7 cellular contexts compared by ENCODE assay signal in genomic region chr7:23273141-23273599, GRCh38. TPM values are rescaled to one million over a fixed set of nuclear protein-coding genes. Genes with fewer than 3 reads are reported as not detected.
DNase-seq lines count a peak whose midpoint lies in the region; ATAC-seq lines count a peak whose summit lies in the region.

No MANE protein-coding gene starts in this region.

- H3K27me3 ChIP-seq in skeletal muscle satellite cell (ENCODE audit: control insufficient read depth, insufficient read depth, low read length): no peaks in the 10 kb centered on the region

- H3K4me2 ChIP-seq in skeletal muscle satellite cell (ENCODE audit: low read length): peak overlapping the region; percentile 33

- H3K9me3 Mint-ChIP-seq in activated naive CD8-positive, alpha-beta T cell treated with anti-CD3 and anti-CD28 coated beads, Interleukin-2, amount 50 U/mL, for 24 hours: no peaks in the 10 kb centered on the region

- no peaks in the 10 kb centered on the region for H3K9me3 ChIP-seq in skeletal muscle satellite cell (replicated peaks; ENCODE audit: low read length)

- DNase-seq in NCI-H1436 treated with DMSO at 0.1 percent for 48 hours (lab: John Stamatoyannopoulos, UW) (peak; percentile 84), SW480 (ENCODE audit: low spot score) (peak; percentile 96), hepatic stellate cell (ENCODE audit: low spot score) (peak; percentile 61)
- DNase-seq in activated naive CD8-positive, alpha-beta T cell treated with anti-CD3 and anti-CD28 coated beads, Interleukin-2, amount 50 U/mL, for 24 hours: peak; percentile 94

- H3K27me3 Mint-ChIP-seq in activated naive CD8-positive, alpha-beta T cell treated with anti-CD3 and anti-CD28 coated beads, Interleukin-2, amount 50 U/mL, for 24 hours: peaks cover 10% of the 10 kb centered on the region

- H3K36me3 ChIP-seq in skeletal muscle satellite cell (ENCODE audit: insufficient read depth, low read length): peaks cover 15% of the 10 kb centered on the region

- H3K36me3 Mint-ChIP-seq in activated naive CD8-positive, alpha-beta T cell treated with anti-CD3 and anti-CD28 coated beads, Interleukin-2, amount 50 U/mL, for 24 hours (ENCODE audit: low read depth): no peaks in the 10 kb centered on the region

- no peak overlapping the region for H3K4me3 ChIP-seq in skeletal muscle satellite cell (ENCODE audit: low read length)

- peak overlapping the region; percentile 21 for H3K27ac Mint-ChIP-seq in activated naive CD8-positive, alpha-beta T cell treated with anti-CD3 and anti-CD28 coated beads, Interleukin-2, amount 50 U/mL, for 24 hours

- H3K4me1 Mint-ChIP-seq in activated naive CD8-positive, alpha-beta T cell treated with anti-CD3 and anti-CD28 coated beads, Interleukin-2, amount 50 U/mL, for 24 hours: peaks cover 16% of the 10 kb centered on the region

- H3K4me3 Mint-ChIP-seq in activated naive CD8-positive, alpha-beta T cell treated with anti-CD3 and anti-CD28 coated beads, Interleukin-2, amount 50 U/mL, for 24 hours: peak overlapping the region; percentile 60

- H3K9ac ChIP-seq in skeletal muscle satellite cell (ENCODE audit: low read depth, low read length): no peak overlapping the region

- H3K4me1 ChIP-seq in skeletal muscle satellite cell (ENCODE audit: control insufficient read depth, insufficient read depth, low read length): peaks cover 8% of the 10 kb centered on the region

- peak; percentile 98 for ATAC-seq in GM18502 (IDR thresholded peaks at IDR 0.05; ENCODE audit: poor library complexity, unreplicated experiment)
- peak; percentile 97 for ATAC-seq in HG02885 (IDR thresholded peaks at IDR 0.05; ENCODE audit: poor library complexity, unreplicated experiment)
- ATAC-seq in activated naive CD8-positive, alpha-beta T cell treated with anti-CD3 and anti-CD28 coated beads, Interleukin-2, amount 50 U/mL, for 24 hours: peak; percentile 98

RNA-seq across cellular contexts. Expression of gene MALSU1, which starts 26.0 kb away (rescaled TPM):
- 66.8 and 68.4 TPM in 2 replicates for total RNA-seq in skeletal muscle satellite cell (2012; rRNA removed)

RNA-seq across cellular contexts. Expression of gene GPNMB, which starts 26.6 kb away (rescaled TPM):
- total RNA-seq in skeletal muscle satellite cell (2012; rRNA removed): 78.3 and 121 TPM in 2 replicates
